10 cellular contexts compared by ENCODE assay signal in the genomic region with DNA sequence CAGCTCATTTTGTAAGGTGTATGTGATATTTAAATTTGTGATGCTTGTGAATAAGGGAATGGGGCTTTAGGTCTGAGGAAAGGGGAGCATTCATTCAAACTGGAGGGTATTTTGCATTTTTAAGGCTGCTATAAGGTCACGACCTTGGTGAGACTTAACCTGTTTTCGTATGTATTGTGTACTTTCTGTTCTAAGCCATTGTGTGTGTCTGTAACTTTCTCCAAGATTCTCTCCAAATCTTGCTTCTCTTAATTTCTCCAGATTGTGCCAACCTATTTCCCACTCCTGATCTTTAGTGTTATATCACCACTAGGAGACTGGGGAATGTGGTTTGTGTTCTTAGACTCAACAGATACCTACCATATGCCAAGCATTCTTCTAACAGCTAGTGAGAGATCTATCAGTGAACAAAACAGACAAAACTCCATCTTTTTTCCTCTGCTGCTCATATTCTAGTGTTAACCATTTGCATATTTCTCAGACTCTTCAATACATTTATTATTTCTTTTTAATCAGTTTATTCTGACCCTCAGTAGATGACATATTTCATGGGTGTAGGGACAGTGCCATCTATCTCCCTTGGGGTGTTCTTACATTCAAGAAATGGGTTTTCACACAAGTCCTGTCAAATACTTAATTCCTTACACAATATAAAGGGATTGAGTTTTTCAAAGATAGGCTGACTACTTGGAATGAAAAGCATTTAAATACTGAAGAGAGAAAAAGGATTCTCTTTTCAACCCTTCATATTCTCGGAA. TPM values are rescaled to one million over a fixed set of nuclear protein-coding genes. Genes with fewer than 3 reads are reported as not detected.
DNase-seq lines count a peak whose midpoint lies in the region; ATAC-seq, FAIRE-seq and TF ChIP-seq lines count a peak whose summit lies in the region.
"Had no signal": no experiment of that assay in that cellular context is flagged by ENCODE, and none has a peak within 500 bp of the region (broad histone marks: within the 10 kb centered on the region; RNA-seq: fewer than 3 reads in every experiment).

No MANE protein-coding gene starts in this region.

- H3K4me1 ChIP-seq in A549 (peaks cover 61% of the 10 kb centered on the region), body of pancreas (peaks cover 9% of the 10 kb centered on the region)

- CTCF ChIA-PET in A549 (lab: Yijun Ruan, JAX): interaction anchor here (0.7 to 2.1 kb wide), 8 partner anchors 9 to 791 kb away, joined by 3 to 8 read pairs (median 4); no protein-coding TSS in a partner anchor

- no peak for TF ChIP-seq POLR2A in A549 (IDR thresholded peaks at IDR 0.05; ENCODE audit: low read length)
- no peak for TF ChIP-seq POLR2A in body of pancreas (IDR thresholded peaks at IDR 0.05)

- H3K4me3 ChIP-seq in A549 (no peak overlapping the region), body of pancreas (no peak overlapping the region)
- H3K4me3 ChIP-seq: BLaER1 treated with 17β-estradiol and CSF1 and Interleukin-3, amounts not matched to agents 10 nM and 100 nM had no signal

- TF ChIP-seq CTCF in A549 (IDR thresholded peaks at IDR 0.05) (peak; percentile 45), body of pancreas (IDR thresholded peaks at IDR 0.05) (peak in 6 of 7 experiments; percentile 20 to 52 (median 50))

- no peaks in the 10 kb centered on the region for H3K27me3 ChIP-seq in body of pancreas
- H3K27me3 ChIP-seq: BLaER1 treated with 17β-estradiol and CSF1 and Interleukin-3, amounts not matched to agents 10 nM and 100 nM had no signal

- intact Hi-C loops in body of pancreas (cut with DNase I): no loop called here

- FAIRE-seq in A549 (lab: Jason Lieb, UNC): no peak
- FAIRE-seq in GM18507 (lab: Jason Lieb, UNC): peak; percentile 52

- POLR2A ChIA-PET in A549 (lab: Yijun Ruan, JAX): no interaction called here

- H3K36me3 ChIP-seq in body of pancreas (replicated peaks in 1 of 2; ENCODE audit: insufficient read depth in 1 of 2, low read depth in 2 of 2): peaks cover 0 to 9% of the 10 kb centered on the region in 2 donors

- TF ChIP-seq RAD21 in A549 (conservative IDR thresholded peaks at IDR 0.05 in 1 of 2, IDR thresholded peaks at IDR 0.05 in 1 of 2): peak; percentile 57 to 59

- peak; percentile 27 to 32; a peak in 3 of 6 replicates for ATAC-seq in A549
- peak; percentile 17 for ATAC-seq in body of pancreas
- ATAC-seq in left lobe of liver: peak; percentile 64
- ATAC-seq in HG02571 (IDR thresholded peaks at IDR 0.05; ENCODE audit: unreplicated experiment): no peak
- no peak for ATAC-seq in HG03521 (IDR thresholded peaks at IDR 0.05; ENCODE audit: unreplicated experiment)
- ATAC-seq: activated T-helper 17 cell treated with anti-CD3 and anti-CD28 coated beads, Interleukin-2, amount 50 U/mL, for 72 hours had no signal

- H3K27ac ChIP-seq in A549: peak overlapping the region in 1 of 2 experiments; percentile 52; a peak in 3 of 6 replicates
- H3K27ac ChIP-seq in body of pancreas: peak overlapping the region in 1 of 4 donors; percentile 13
- H3K27ac ChIP-seq: BLaER1 treated with 17β-estradiol and CSF1 and Interleukin-3, amounts not matched to agents 10 nM and 100 nM had no signal

- 74% methylated on average over 3 of the region's 3 CpGs for WGBS in A549 (ENCODE audit: missing lambda C conversion rate)
- WGBS in body of pancreas, 2 donors: 60 to 70% methylated on average over 3 of the region's 3 CpGs

- DNase-seq in A549 (ENCODE audit: low read depth in 1 of 2, low spot score in 1 of 2): peak in 1 of 2 experiments; percentile 37
- DNase-seq in GM18507 (ENCODE audit: extremely low spot score, insufficient read length, low read depth): no peak
- DNase-seq in body of pancreas: no peak
- DNase-seq in left lobe of liver (ENCODE audit: low spot score): no peak
- no peak for DNase-seq in inferior parietal cortex (ENCODE audit: extremely low spot score)
- no peak for DNase-seq in activated T-cell treated with anti-CD3 and anti-CD28 coated beads, Interleukin-2, amount 50 U/mL, for 48 hours

- H3K9me3 ChIP-seq in A549 (no peaks in the 10 kb centered on the region), body of pancreas (no peaks in the 10 kb centered on the region)
- H3K9me3 ChIP-seq: BLaER1 treated with 17β-estradiol and CSF1 and Interleukin-3, amounts not matched to agents 10 nM and 100 nM had no signal

- TF ChIP-seq EP300 in A549 (IDR thresholded peaks at IDR 0.05): no peak

- H3K4me2 ChIP-seq in A549: no peak overlapping the region
- H3K4me2 ChIP-seq: BLaER1 treated with 17β-estradiol and CSF1 and Interleukin-3, amounts not matched to agents 10 nM and 100 nM had no signal

TF ChIP-seq in A549, 52 proteins besides CTCF, POLR2A, EP300 and RAD21:
- no peak for TF ChIP-seq ZSCAN20 (CRISPR knock-in tag; IDR thresholded peaks at IDR 0.05)
- TF ChIP-seq SMC3 (IDR thresholded peaks at IDR 0.05): 0 out of 3 replicates have a peak, but pooled peaks have one; percentile 33

RNA-seq across cellular contexts. Expression of a gene that starts 27.5 kb away (rescaled TPM):
- polyA plus RNA-seq in A549 (2011; rRNA removed) (323 and 377 TPM in 2 replicates), A549 (2017; fragmentation: RNase III; extraction: RNeasy Plus Mini Kit Qiagen cat#74134 plus additional on column Dnase treatment) (215 to 313 TPM (median 303 TPM) in 3 replicates)
- 74.7 and 88.8 TPM in 2 replicates for polyA plus RNA-seq in A549 (2012; cell fraction: cytosol; rRNA removed)
- polyA plus RNA-seq in A549 (2012; cell fraction: nucleus; rRNA removed): 51.7 and 61.3 TPM in 2 replicates
- polyA minus RNA-seq in A549 (2011; rRNA and poly(A)+ RNA removed): 112 and 115 TPM in 2 replicates
- total RNA-seq in body of pancreas (100 to 1,000 TPM; 116 to 138 TPM), left lobe of liver (70.3 TPM)

Comparison
In these comparisons a context has a peak if more than half of its experiments do, and no peak if none do; other contexts are left out.
1. ATAC-seq: peak in A549 (2 of 2), body of pancreas (single experiment) and left lobe of liver (single experiment); none in HG02571 (single experiment) and HG03521 (single experiment).